Comparison of ENCODE assay signal across 24 cellular contexts in genomic region chr1:39427912-39428311, GRCh38.
"Had no signal": no experiment of that assay in that cellular context is flagged by ENCODE, and none has a peak within 500 bp of the region (broad histone marks: within the 10 kb centered on the region; RNA-seq: fewer than 3 reads in every experiment).

No MANE protein-coding gene starts in this region.

- H3K36me3 ChIP-seq: ovary had no signal

- ATAC-seq: activated CD4-positive, CD25-positive, alpha-beta regulatory T cell treated with anti-CD3 and anti-CD28 coated beads, Interleukin-2, amount 50 U/mL, for 24 hours; activated T-cell treated with anti-CD3 and anti-CD28 coated beads, Interleukin-2, amount 50 U/mL, for 72 hours; body of pancreas; left lobe of liver; natural killer cell; sciatic nerve; SK-N-SH treated with all-trans-retinoic acid at 6 μM for 48 hours had no signal

- H3K4me2 ChIP-seq: smooth muscle cell had no signal

- H3K4me3 ChIP-seq: body of pancreas, ovary, smooth muscle cell, tibial artery had no signal

- H3K27ac ChIP-seq: body of pancreas, ovary, VCaP had no signal

- DNase-seq: activated CD4-positive, alpha-beta memory T cell treated with anti-CD3 and anti-CD28 coated beads, Interleukin-2, amount 10 ng/mL, durations not matched to agents 7 days and 5 days; activated CD4-positive, alpha-beta T cell treated with anti-CD3 and anti-CD28 coated beads, Interleukin-2, amount 10 ng/mL, durations not matched to agents 24 days and 14 days; activated effector memory CD4-positive, alpha-beta T cell treated with anti-CD3 and anti-CD28 coated beads, Interleukin-2, amount 50 U/mL, for 16 hours; activated naive CD4-positive, alpha-beta T cell treated with anti-CD3 and anti-CD28 coated beads, Interleukin-2, amount 50 U/mL, for 16 hours; activated T-cell treated with anti-CD3 and anti-CD28 coated beads, Interleukin-2, amount 50 U/mL, for 72 hours; anterior cingulate cortex; body of pancreas; central memory CD4-positive, alpha-beta T cell; foreskin fibroblast; midbrain; natural killer cell; ovary; stimulated activated CD4-positive, alpha-beta T cell treated with anti-CD3 and anti-CD28 coated beads, Interleukin-15, amount 100 ng/mL, for 24 hours; stimulated activated CD4-positive, alpha-beta T cell treated with anti-CD3 and anti-CD28 coated beads, Interleukin-2, amount 100 ng/mL, for 48 hours; stimulated activated CD8-positive, alpha-beta memory T cell treated with anti-CD3 and anti-CD28 coated beads, Interleukin-4, amount 100 ng/mL, for 48 hours; stimulated activated naive CD4-positive, alpha-beta T cell treated with Interleukin-2 at 50 U/mL for 16 hours; tibial artery had no signal

- H3K9me3 ChIP-seq: body of pancreas, ovary, tibial artery had no signal

- H3K27me3 ChIP-seq: body of pancreas, ovary, tibial artery had no signal

- FAIRE-seq: keratinocyte had no signal

- H3K4me1 ChIP-seq: body of pancreas had no signal
